In the genomic region with DNA sequence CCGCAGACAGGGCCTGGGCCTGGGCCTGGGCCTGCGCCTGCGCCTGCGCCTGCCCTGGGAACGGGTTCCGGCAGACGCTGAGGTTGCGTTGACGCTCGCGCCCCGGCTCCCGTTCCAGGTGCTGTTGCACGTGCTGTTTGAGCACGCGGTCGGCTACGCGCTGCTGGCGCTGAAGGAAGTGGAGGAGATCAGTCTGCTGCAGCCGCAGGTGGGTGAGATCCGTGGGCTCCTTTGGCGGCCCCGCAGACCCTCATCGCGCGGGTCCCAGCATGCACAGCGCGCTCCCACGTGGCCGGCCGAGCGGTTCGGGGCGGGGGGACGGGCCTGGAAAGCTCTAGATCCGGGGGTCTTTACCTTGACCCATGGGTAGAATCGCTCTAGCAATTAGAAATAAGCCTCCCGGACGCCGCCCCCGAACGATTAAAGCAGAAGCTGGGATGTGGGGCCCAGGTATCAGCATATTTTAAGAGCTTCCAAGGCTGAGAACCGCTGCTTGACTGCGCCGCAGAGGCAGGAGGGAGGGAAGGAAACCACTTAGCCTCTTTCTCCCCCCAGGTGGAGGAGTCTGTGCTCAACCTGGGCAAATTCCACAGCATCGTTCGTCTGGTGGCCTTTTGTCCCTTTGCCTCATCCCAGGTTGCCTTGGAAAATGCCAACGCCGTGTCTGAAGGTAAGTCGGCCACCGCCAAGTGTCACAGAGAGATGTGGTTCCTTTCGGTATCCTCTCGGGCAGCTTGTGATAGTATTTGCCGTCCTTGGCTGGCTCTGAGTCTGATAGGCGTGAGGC, we compare ENCODE assay signal across 8 cellular contexts. TPM values are rescaled to one million over a fixed set of nuclear protein-coding genes. Genes with fewer than 3 reads are reported as not detected.
DNase-seq lines count a peak whose midpoint lies in the region; ATAC-seq and TF ChIP-seq lines count a peak whose summit lies in the region.

No MANE protein-coding gene starts in this region.

- intact Hi-C loops in thyroid gland (cut with DNase I): no loop called here

- H3K36me3 ChIP-seq in mucosa of stomach (ENCODE audit: control insufficient read depth, insufficient read depth, low read length) (peaks cover 21% of the 10 kb centered on the region), thyroid gland (peaks cover 35 to 41% of the 10 kb centered on the region in 2 donors)

- H3K4me3 Mint-ChIP-seq in T-helper 1 cell treated with Interleukin-12 subunit alpha and Interleukin-12 subunit beta and Interleukin-4 antibody, amounts not matched to agents 30 μg/mL and 1 μg/mL, for 36 hours: peak overlapping the region; percentile 90

- peak; percentile 82 for DNase-seq in D341Med (ENCODE audit: low spot score)
- DNase-seq in epithelial cell of prostate (ENCODE audit: low read depth, low spot score): peak; percentile 3
- DNase-seq in thyroid gland: peak; percentile 16 to 58
- DNase-seq in NOMO-1 treated with dmso at 0.1 percent for 144 hours (lab: John Stamatoyannopoulos, UW; ENCODE audit: unreplicated experiment): no peak

- H3K27ac ChIP-seq in epithelial cell of prostate (peak overlapping the region; percentile 79), thyroid gland (peak overlapping the region in 2 of 3 donors; percentile 55 to 86)

- H3K9me3 Mint-ChIP-seq in T-helper 1 cell treated with Interleukin-12 subunit alpha and Interleukin-12 subunit beta and Interleukin-4 antibody, amounts not matched to agents 30 μg/mL and 1 μg/mL, for 36 hours: no peaks in the 10 kb centered on the region

- no peak for TF ChIP-seq CTCF in thyroid gland (IDR thresholded peaks at IDR 0.05)

- peaks cover 44% of the 10 kb centered on the region for H3K36me3 Mint-ChIP-seq in T-helper 1 cell treated with Interleukin-12 subunit alpha and Interleukin-12 subunit beta and Interleukin-4 antibody, amounts not matched to agents 30 μg/mL and 1 μg/mL, for 36 hours (ENCODE audit: low read depth)

- H3K4me1 Mint-ChIP-seq in T-helper 1 cell treated with Interleukin-12 subunit alpha and Interleukin-12 subunit beta and Interleukin-4 antibody, amounts not matched to agents 30 μg/mL and 1 μg/mL, for 36 hours (ENCODE audit: low read depth): peaks cover 23% of the 10 kb centered on the region

- H3K9me3 ChIP-seq in mucosa of stomach (ENCODE audit: control insufficient read depth, low read length) (no peaks in the 10 kb centered on the region), thyroid gland (no peaks in the 10 kb centered on the region)

- no peaks in the 10 kb centered on the region for H3K27me3 Mint-ChIP-seq in T-helper 1 cell treated with Interleukin-12 subunit alpha and Interleukin-12 subunit beta and Interleukin-4 antibody, amounts not matched to agents 30 μg/mL and 1 μg/mL, for 36 hours (ENCODE audit: low read depth)

- peak; percentile 37 for ATAC-seq in GM19452 (IDR thresholded peaks at IDR 0.05; ENCODE audit: unreplicated experiment)
- peak; percentile 43 for ATAC-seq in HG03460 (IDR thresholded peaks at IDR 0.05; ENCODE audit: unreplicated experiment)

- H3K4me1 ChIP-seq in mucosa of stomach (ENCODE audit: control insufficient read depth, insufficient read depth, low read length) (peaks cover 6% of the 10 kb centered on the region), thyroid gland (peaks cover 9 to 14% of the 10 kb centered on the region in 2 donors)

- peak overlapping the region; percentile 33 for H3K4me3 ChIP-seq in mucosa of stomach (ENCODE audit: low read length)
- peak overlapping the region; percentile 54 to 91 (median 84) for H3K4me3 ChIP-seq in thyroid gland (replicated peaks in 1 of 3)

- peak overlapping the region; percentile 76 for H3K27ac Mint-ChIP-seq in T-helper 1 cell treated with Interleukin-12 subunit alpha and Interleukin-12 subunit beta and Interleukin-4 antibody, amounts not matched to agents 30 μg/mL and 1 μg/mL, for 36 hours

- H3K9ac ChIP-seq in mucosa of stomach (ENCODE audit: low read length): peak overlapping the region; percentile 69

- TF ChIP-seq POLR2A in thyroid gland (IDR thresholded peaks at IDR 0.05): no peak

- no peaks in the 10 kb centered on the region for H3K27me3 ChIP-seq in mucosa of stomach (ENCODE audit: control insufficient read depth, insufficient read depth, low read length)
- H3K27me3 ChIP-seq in thyroid gland: no peaks in the 10 kb centered on the region

- WGBS in thyroid gland, 2 donors: 1 to 2% methylated on average over 27 to 40 of the region's 56 CpGs

RNA-seq across cellular contexts. Expression of gene NOP56, which starts 0.5 kb away (rescaled TPM):
- 10 to 100 TPM; 46.8 to 85.9 (median 64.1) TPM for total RNA-seq in thyroid gland

RNA-seq across cellular contexts. Expression of gene IDH3B, which starts 11.1 kb away (rescaled TPM):
- total RNA-seq in thyroid gland: 100 to 1,000 TPM; 126 to 161 (median 141) TPM

RNA-seq across cellular contexts. Expression of gene EBF4, which starts 39.7 kb away (rescaled TPM):
- 10 to 100 TPM; 24.2 to 55.8 (median 42.4) TPM for total RNA-seq in thyroid gland
